ENCODE assay signal across 8 cellular contexts in genomic region chr1:119372493-119373086, GRCh38. TPM values are rescaled to one million over a fixed set of nuclear protein-coding genes. Genes with fewer than 3 reads are reported as not detected.
DNase-seq lines count a peak whose midpoint lies in the region; ATAC-seq and TF ChIP-seq lines count a peak whose summit lies in the region.

No MANE protein-coding gene starts in this region.

- H3K36me3 ChIP-seq in CD8-positive, alpha-beta memory T cell (ENCODE audit: insufficient read depth, low read length): no peaks in the 10 kb centered on the region

- TF ChIP-seq CTCF in mesothelial cell of epicardium (IDR thresholded peaks at IDR 0.05; ENCODE audit: unreplicated experiment): no peak

- DNase-seq in A172 (ENCODE audit: low spot score) (peak; percentile 22), SHP77 treated with DMSO at 0.1 percent for 48 hours (lab: John Stamatoyannopoulos, UW) (peak; percentile 3), left lobe of liver (ENCODE audit: low spot score) (peak; percentile 53), mesothelial cell of epicardium (ENCODE audit: low spot score in 2 of 2, unreplicated experiment in 2 of 2) (no peak)
- no peak for DNase-seq in CD8-positive, alpha-beta memory T cell
- DNase-seq in activated naive CD4-positive, alpha-beta T cell treated with anti-CD3 and anti-CD28 coated beads, Interleukin-2, amount 50 U/mL, for 72 hours (ENCODE audit: low spot score in 2 of 2): no peak

- CTCF ChIA-PET in CD8-positive, alpha-beta memory T cell (lab: Charles Lee): no interaction called here

- no peak overlapping the region for H3K4me3 ChIP-seq in CD8-positive, alpha-beta memory T cell (ENCODE audit: low read length)

- H3K27ac ChIP-seq in CD8-positive, alpha-beta memory T cell (ENCODE audit: low read depth, low read length): no peak overlapping the region

- no peaks in the 10 kb centered on the region for H3K36me3 Mint-ChIP-seq in CD8-positive, alpha-beta memory T cell
- H3K36me3 Mint-ChIP-seq in mesothelial cell of epicardium: no peaks in the 10 kb centered on the region
- H3K36me3 Mint-ChIP-seq in activated naive CD4-positive, alpha-beta T cell treated with anti-CD3 and anti-CD28 coated beads, Interleukin-2, amount 50 U/mL, for 72 hours: no peaks in the 10 kb centered on the region

- H3K9me3 ChIP-seq in CD8-positive, alpha-beta memory T cell (ENCODE audit: low read length): no peaks in the 10 kb centered on the region

- H3K27me3 Mint-ChIP-seq in CD8-positive, alpha-beta memory T cell: peaks cover 11 to 13% of the 10 kb centered on the region in 2 donors
- H3K27me3 Mint-ChIP-seq in mesothelial cell of epicardium (ENCODE audit: low read depth): peaks cover 23% of the 10 kb centered on the region

- ATAC-seq in GM18519 (IDR thresholded peaks at IDR 0.05; ENCODE audit: low FRiP score, unreplicated experiment) (peak; percentile 51), HG03108 (IDR thresholded peaks at IDR 0.05; ENCODE audit: unreplicated experiment) (peak; percentile 68), left lobe of liver (peak; percentile 58)
- ATAC-seq in activated naive CD4-positive, alpha-beta T cell treated with anti-CD3 and anti-CD28 coated beads, Interleukin-2, amount 50 U/mL, for 72 hours: no peak

- H3K4me3 Mint-ChIP-seq in CD8-positive, alpha-beta memory T cell: no peak overlapping the region
- no peak overlapping the region for H3K4me3 Mint-ChIP-seq in mesothelial cell of epicardium

- no peak overlapping the region for H3K27ac Mint-ChIP-seq in CD8-positive, alpha-beta memory T cell
- H3K27ac Mint-ChIP-seq in mesothelial cell of epicardium: no peak overlapping the region
- no peak overlapping the region for H3K27ac Mint-ChIP-seq in activated naive CD4-positive, alpha-beta T cell treated with anti-CD3 and anti-CD28 coated beads, Interleukin-2, amount 50 U/mL, for 72 hours

- no peaks in the 10 kb centered on the region for H3K4me1 Mint-ChIP-seq in CD8-positive, alpha-beta memory T cell
- peaks cover 17% of the 10 kb centered on the region for H3K4me1 Mint-ChIP-seq in mesothelial cell of epicardium

- peaks cover 0 to 8% (median 6%) of the 10 kb centered on the region in 5 donors for H3K9me3 Mint-ChIP-seq in CD8-positive, alpha-beta memory T cell
- H3K9me3 Mint-ChIP-seq in mesothelial cell of epicardium: peaks cover 6% of the 10 kb centered on the region
- peaks cover 0 to 5% of the 10 kb centered on the region in 2 donors for H3K9me3 Mint-ChIP-seq in activated naive CD4-positive, alpha-beta T cell treated with anti-CD3 and anti-CD28 coated beads, Interleukin-2, amount 50 U/mL, for 72 hours

- POLR2A ChIA-PET in CD8-positive, alpha-beta memory T cell (lab: Charles Lee): no interaction called here

- H3K27me3 ChIP-seq in CD8-positive, alpha-beta memory T cell (ENCODE audit: insufficient read depth, low read length, poor library complexity, severe bottlenecking): no peaks in the 10 kb centered on the region

- no peaks in the 10 kb centered on the region for H3K4me1 ChIP-seq in CD8-positive, alpha-beta memory T cell (ENCODE audit: insufficient read depth, low read length)

RNA-seq across cellular contexts. Expression of gene HAO2, which starts 4.0 kb away (rescaled TPM):
- total RNA-seq in A172 (2014; rRNA removed; shearing (Covaris generic)): not detected in 2 replicates
- total RNA-seq in left lobe of liver: 206 TPM
- total RNA-seq in CD8-positive, alpha-beta memory T cell: not detected
- polyA plus RNA-seq in CD8-positive, alpha-beta memory T cell: not detected
- total RNA-seq in mesothelial cell of epicardium: 0.16 to 0.27 TPM in 2 of 3 replicates, not detected in the other
- total RNA-seq in activated naive CD4-positive, alpha-beta T cell treated with anti-CD3 and anti-CD28 coated beads, Interleukin-2, amount 50 U/mL, for 72 hours: not detected

RNA-seq across cellular contexts. Expression of gene HSD3B2, which starts 42.4 kb away (rescaled TPM):
- not detected in 2 replicates for total RNA-seq in A172 (2014; rRNA removed; shearing (Covaris generic))
- total RNA-seq in left lobe of liver (0.83 TPM), mesothelial cell of epicardium (0.29 to 0.35 TPM (median 0.32 TPM) in 3 replicates)
- not detected for total RNA-seq in CD8-positive, alpha-beta memory T cell
- not detected for polyA plus RNA-seq in CD8-positive, alpha-beta memory T cell
- total RNA-seq in activated naive CD4-positive, alpha-beta T cell treated with anti-CD3 and anti-CD28 coated beads, Interleukin-2, amount 50 U/mL, for 72 hours: not detected

Comparison
In these comparisons a context has a peak if more than half of its experiments do, and no peak if none do; other contexts are left out.
1. DNase-seq: peak in A172 (single experiment), SHP77 treated with DMSO at 0.1 percent for 48 hours (single experiment) and left lobe of liver (single experiment); none in CD8-positive, alpha-beta memory T cell (0 of 5), mesothelial cell of epicardium (0 of 2) and activated naive CD4-positive, alpha-beta T cell treated with anti-CD3 and anti-CD28 coated beads, Interleukin-2, amount 50 U/mL, for 72 hours (0 of 2).
2. ATAC-seq: peak in GM18519 (single experiment), HG03108 (single experiment) and left lobe of liver (single experiment); none in activated naive CD4-positive, alpha-beta T cell treated with anti-CD3 and anti-CD28 coated beads, Interleukin-2, amount 50 U/mL, for 72 hours (0 of 2).
3. RNA of gene HAO2, which starts 4.0 kb away (total RNA-seq): 206 TPM in left lobe of liver (single experiment); 0.16 to 0.27 TPM in mesothelial cell of epicardium, not detected in A172, not detected in CD8-positive, alpha-beta memory T cell and not detected in activated naive CD4-positive, alpha-beta T cell treated with anti-CD3 and anti-CD28 coated beads, Interleukin-2, amount 50 U/mL, for 72 hours; every median in the first group is over 100 times any median in the second.